In the genomic region with DNA sequence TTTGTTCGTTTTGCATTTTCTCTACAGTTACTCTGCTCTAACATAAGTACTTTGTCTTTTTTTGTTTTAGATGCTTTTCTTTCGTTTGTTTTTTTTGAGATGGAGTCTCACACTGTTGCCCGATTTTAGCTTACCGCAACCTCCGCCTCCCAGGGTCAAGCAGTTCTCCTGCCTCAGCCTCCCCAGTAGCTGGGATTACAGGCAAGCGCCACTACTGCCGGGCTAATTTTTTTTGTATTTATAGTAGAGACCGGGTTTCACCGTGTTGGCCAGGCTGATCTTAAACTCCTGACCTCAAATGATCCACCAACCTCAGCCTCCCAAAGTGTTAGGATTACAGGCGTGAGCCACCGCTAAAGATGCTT, we compare ENCODE assay signal across 15 cellular contexts. TPM values are rescaled to one million over a fixed set of nuclear protein-coding genes. Genes with fewer than 3 reads are reported as not detected.
A peak's percentile ranks its signal among the peaks of the same experiment; 100 is the strongest.
DNase-seq lines count a peak whose midpoint lies in the region; ATAC-seq, FAIRE-seq and TF ChIP-seq lines count a peak whose summit lies in the region.
"Had no signal": no experiment of that assay in that cellular context is flagged by ENCODE, and none has a peak within 500 bp of the region (broad histone marks: within the 10 kb centered on the region; RNA-seq: fewer than 3 reads in every experiment).

No MANE protein-coding gene starts in this region.

- SMC1A ChIA-PET in GM12878 (lab: Charles Lee; ENCODE audit: uncharacterized antibody, unreplicated experiment), result interaction anchor here (0.7 to 12.5 kb wide), 25 partner anchors 8 to 258 kb away, joined by 3 to 227 read pairs (median 15); no protein-coding TSS in a partner anchor

- POLR2A ChIA-PET in MCF 10A (lab: Yijun Ruan, JAX), result interaction anchor here (1.0 to 7.0 kb wide), 19 partner anchors 11 to 340 kb away, joined by 3 to 95 read pairs (median 6); a partner anchor contains a TSS
- POLR2A ChIA-PET in GM12878 (lab: Charles Lee), result interaction anchor here (0.8 to 6.4 kb wide), 10 partner anchors 9 to 396 kb away, joined by 3 to 58 read pairs (median 6); a partner anchor contains a TSS

- H3K27me3 Mint-ChIP-seq in MCF 10A (ENCODE audit: insufficient read depth, unreplicated experiment) (no peaks in the 10 kb centered on the region), naive B cell (no peaks in the 10 kb centered on the region)

- H3K9me3 Mint-ChIP-seq in MCF 10A (ENCODE audit: unreplicated experiment) (no peaks in the 10 kb centered on the region), naive B cell (no peaks in the 10 kb centered on the region)

- in situ Hi-C loops in GM12878 (cut with MboI) (loop anchor here (5.0 kb wide), 1 partner anchor 130 kb away; no protein-coding TSS in a partner anchor), KBM-7 (cut with MboI; ENCODE audit: low pct_unique_long_range_greater_than_20kb, low sequenced_read_pairs) (no loop called here)

- peaks cover 72% of the 10 kb centered on the region for H3K79me2 ChIP-seq in GM12878 (ENCODE audit: control insufficient read depth, insufficient read depth, low read length)

- H3K9me3 ChIP-seq in breast epithelium (no peaks in the 10 kb centered on the region), GM12878 (replicated peaks; ENCODE audit: control insufficient read depth, insufficient read depth, low read length) (no peaks in the 10 kb centered on the region), tibial nerve (no peaks in the 10 kb centered on the region), mucosa of descending colon (no peaks in the 10 kb centered on the region)
- H3K9me3 ChIP-seq: BE2C had no signal

- H3K4me3 Mint-ChIP-seq in MCF 10A (ENCODE audit: unreplicated experiment), result no peak overlapping the region
- peak overlapping the region in 7 of 8 donors; percentile 77 to 99 (median 95) for H3K4me3 Mint-ChIP-seq in naive B cell

- intact Hi-C loops in breast epithelium (cut with DNase I; ENCODE audit: low total_unique reads), result loop anchor here (5.0 kb wide), 1 partner anchor 130 kb away; no protein-coding TSS in a partner anchor
- intact Hi-C loops in MCF 10A (cut with micrococcal nuclease), result loop anchor here (5.0 kb wide), 1 partner anchor 115 kb away; no protein-coding TSS in a partner anchor
- intact Hi-C loops in GM12878 (cut with micrococcal nuclease; ENCODE audit: unreplicated experiment), result loop anchor here (5.0 kb wide), 1 partner anchor 35 kb away; no protein-coding TSS in a partner anchor
- intact Hi-C loops in mucosa of descending colon (cut with DNase I, micrococcal nuclease), result no loop called here

- no peak for TF ChIP-seq EP300 in GM12878 (IDR thresholded peaks at IDR 0.05; ENCODE audit: borderline replicate concordance in 1 of 2, control insufficient read depth in 1 of 2, low read depth in 2 of 2, low read length in 2 of 2)
- no peak for TF ChIP-seq EP300 in tibial nerve (IDR thresholded peaks at IDR 0.05)

- no peak for TF ChIP-seq RAD21 in GM12878 (IDR thresholded peaks at IDR 0.05; ENCODE audit: insufficient read depth, low read depth, low read length)

- no peaks in the 10 kb centered on the region for H3K36me3 ChIP-seq in breast epithelium
- H3K36me3 ChIP-seq in GM12878 (ENCODE audit: control insufficient read depth in 2 of 2, insufficient read depth in 2 of 2, low read length in 1 of 2), result no peaks in the 10 kb centered on the region
- H3K36me3 ChIP-seq in tibial nerve, result no peaks in the 10 kb centered on the region
- H3K36me3 ChIP-seq in mucosa of descending colon (ENCODE audit: low read depth), result no peaks in the 10 kb centered on the region
- H3K36me3 ChIP-seq: BE2C had no signal

- WGBS in GM12878 (ENCODE audit: insufficient coverage, insufficient replicate concordance, low lambda C conversion rate, missing lambda C conversion rate), result 75% methylated on average over 11 of the region's 11 CpGs
- 51 to 58% methylated on average over 11 of the region's 11 CpGs for WGBS in tibial nerve, 2 donors

- H4K20me1 ChIP-seq in GM12878 (ENCODE audit: control insufficient read depth, insufficient read depth), result no peaks in the 10 kb centered on the region

- no TSS peak for BruUV-seq in MCF 10A (replicated peaks; lab: Mats Ljungman, UMichigan)
- BruUV-seq in GM12878 (replicated peaks; lab: Mats Ljungman, UMichigan), result no TSS peak

- H3K4me3 ChIP-seq in breast epithelium, result peak overlapping the region in 1 of 3 donors; percentile 85
- H3K4me3 ChIP-seq in GM12878, result peak overlapping the region; percentile 96
- peak overlapping the region in 3 of 4 donors; percentile 75 to 93 (median 91) for H3K4me3 ChIP-seq in tibial nerve
- no peak overlapping the region for H3K4me3 ChIP-seq in mucosa of descending colon

- DNase-seq in breast epithelium (ENCODE audit: low spot score in 2 of 2), result no peak
- no peak for DNase-seq in MCF 10A (ENCODE audit: unreplicated experiment)
- no peak for DNase-seq in GM12878 (ENCODE audit: low read depth, low spot score)
- DNase-seq in naive B cell, result no peak
- DNase-seq in tibial nerve (ENCODE audit: low spot score in 2 of 2), result no peak
- DNase-seq in KBM-7, result no peak
- DNase-seq in mucosa of descending colon, result no peak
- DNase-seq: activated CD4-positive, CD25-positive, alpha-beta regulatory T cell treated with anti-CD3 and anti-CD28 coated beads, Interleukin-2, amount 50 U/mL, for 72 hours; amniotic stem cell; GOT3; Kasumi-1; NCI-H345; SHP77 treated with DMSO at 0.1 percent for 48 hours had no signal

- CTCF ChIA-PET in MCF 10A (lab: Yijun Ruan, JAX) (interaction anchor here (0.6 to 6.7 kb wide), 10 partner anchors 8 to 503 kb away, joined by 3 to 81 read pairs (median 4); no protein-coding TSS in a partner anchor), GM12878 (lab: Yijun Ruan, JAX) (interaction anchor here (0.9 to 8.7 kb wide), 18 partner anchors 11 to 296 kb away, joined by 3 to 181 read pairs (median 5); no protein-coding TSS in a partner anchor)

- RAD21 ChIA-PET in GM12878 (lab: Charles Lee; ENCODE audit: unreplicated experiment), result interaction anchor here (1.0 to 8.6 kb wide), 19 partner anchors 8 to 257 kb away, joined by 3 to 179 read pairs (median 14); a partner anchor contains a TSS

- TF ChIP-seq CTCF in breast epithelium (IDR thresholded peaks at IDR 0.05), result no peak
- no peak for TF ChIP-seq CTCF in MCF 10A (IDR thresholded peaks at IDR 0.05; ENCODE audit: unreplicated experiment)
- TF ChIP-seq CTCF in GM12878 (IDR thresholded peaks at IDR 0.05 in 2 of 3, conservative IDR thresholded peaks at IDR 0.05 in 1 of 3; ENCODE audit: control insufficient read depth in 2 of 3, extremely low read depth in 1 of 3, insufficient read depth in 1 of 3, low read depth in 3 of 3, low read length in 3 of 3), result no peak
- no peak for TF ChIP-seq CTCF in tibial nerve (IDR thresholded peaks at IDR 0.05)
- TF ChIP-seq CTCF in mucosa of descending colon (IDR thresholded peaks at IDR 0.05), result no peak

- FAIRE-seq in GM12878 (lab: Jason Lieb, UNC), result no peak

- peak overlapping the region; percentile 88 for H3K4me2 ChIP-seq in GM12878 (ENCODE audit: control insufficient read depth, insufficient read depth)

- TF ChIP-seq POLR2A in breast epithelium (IDR thresholded peaks at IDR 0.05) (no peak), GM12878 (IDR thresholded peaks at IDR 0.05; ENCODE audit: low read depth, low read length) (no peak), tibial nerve (IDR thresholded peaks at IDR 0.05) (no peak)

- ATAC-seq in GM12878, result no peak
- ATAC-seq in naive B cell (ENCODE audit: low read depth in 2 of 2), result no peak
- no peak for ATAC-seq in mucosa of descending colon
- no peak for ATAC-seq in HG02610 (IDR thresholded peaks at IDR 0.05; ENCODE audit: unreplicated experiment)

- H3K27me3 ChIP-seq in breast epithelium (no peaks in the 10 kb centered on the region), GM12878 (replicated peaks in 1 of 2; ENCODE audit: control insufficient read depth in 2 of 2, insufficient read depth in 2 of 2, low read length in 1 of 2) (no peaks in the 10 kb centered on the region), tibial nerve (no peaks in the 10 kb centered on the region)
- H3K27me3 ChIP-seq: BE2C had no signal

- H3K9ac ChIP-seq in GM12878 (ENCODE audit: control insufficient read depth, insufficient read depth, low read length), result peak overlapping the region; percentile 95; the same call in 1 of the 2 replicates

- H3K27ac Mint-ChIP-seq in MCF 10A (ENCODE audit: low read depth, unreplicated experiment) (no peak overlapping the region), naive B cell (peak overlapping the region in 4 of 6 donors; percentile 44 to 92 (median 54))

- H2AFZ ChIP-seq in GM12878 (ENCODE audit: control insufficient read depth, low read depth, low read length), result no peak overlapping the region

- H3K27ac ChIP-seq in breast epithelium (peak overlapping the region; percentile 26 to 93), GM12878 (ENCODE audit: control insufficient read depth, insufficient read depth) (no peak overlapping the region), tibial nerve (peak overlapping the region; percentile 94 to 99 (median 96))

- H3K4me1 Mint-ChIP-seq in MCF 10A (ENCODE audit: insufficient read depth, unreplicated experiment) (peaks cover 41% of the 10 kb centered on the region), naive B cell (peaks cover 40 to 65% (median 56%) of the 10 kb centered on the region in 3 donors)

- peaks cover 0 to 7% of the 10 kb centered on the region in 2 donors for H3K4me1 ChIP-seq in breast epithelium
- peaks cover 22% of the 10 kb centered on the region for H3K4me1 ChIP-seq in GM12878 (ENCODE audit: control insufficient read depth, insufficient read depth, low read length)
- peaks cover 0 to 55% (median 43%) of the 10 kb centered on the region in 4 donors for H3K4me1 ChIP-seq in tibial nerve
- peaks cover 35% of the 10 kb centered on the region for H3K4me1 ChIP-seq in mucosa of descending colon (ENCODE audit: low read depth)
- H3K4me1 ChIP-seq: BE2C had no signal

- H3K36me3 Mint-ChIP-seq in MCF 10A (ENCODE audit: insufficient read depth, unreplicated experiment), result peaks cover 6% of the 10 kb centered on the region
- no peaks in the 10 kb centered on the region for H3K36me3 Mint-ChIP-seq in naive B cell

RNA-seq across cellular contexts. Expression of a gene that starts 2.7 kb away (rescaled TPM):
- total RNA-seq in breast epithelium (10 to 100 TPM; 26.6 to 44.8 (median 33.4) TPM), MCF 10A (2022) (18.8 and 19.0 TPM in 2 replicates), GM12878 (2014; rRNA removed) (18.2 and 19.1 TPM in 2 replicates), GM12878 (2014; rRNA removed; fragmentation: Illumina TruSeq; extraction: Trizol) (22.2 and 22.3 TPM in 2 replicates), GM12878 (2021) (28.5 and 30.0 TPM in 2 replicates), tibial nerve (10 to 100 TPM; 38.6 to 59.0 (median 44.8) TPM), mucosa of descending colon (10 to 100 TPM; 28.3 to 39.8 (median 34.7) TPM)
- total RNA-seq in GM12878 (2013; cell fraction: nucleolus; rRNA removed), result 77.3 and 79.8 TPM in 2 replicates
- 9.3 TPM for polyA plus RNA-seq in GM12878 (2011; ENCODE audit: low read depth)
- polyA plus RNA-seq in GM12878 (2011; rRNA removed) (20.7 and 22.2 TPM in 2 replicates), GM12878 (2014; fragmentation: Illumina TruSeq; extraction: Trizol) (24.4 and 27.1 TPM in 2 replicates), GM12878 (2014; fragmentation: Nextera tagmentation; extraction: Ambion mirVana) (1 to 10 TPM; 4.5 to 4.6 TPM), GM12878 (2014; rRNA removed) (16.5 and 18.3 TPM in 2 replicates), GM12878 (2016; fragmentation: Nextera tagmentation; extraction: Ambion mirVana) (10 to 100 TPM; 14.3 to 19.0 TPM), naive B cell (ENCODE audit: low read depth in 6 of 6) (10 to 100 TPM; 13.4 to 26.7 (median 18.1) TPM)
- 16.0 and 17.4 TPM in 2 replicates for polyA plus RNA-seq in GM12878 (2011; cell fraction: cytosol; rRNA removed)
- polyA plus RNA-seq in GM12878 (2011; cell fraction: nucleus; rRNA removed), result 20.7 and 21.0 TPM in 2 replicates
- polyA plus RNA-seq in GM12878 (2012), result 10.0 and 14.7 TPM in 2 replicates
- polyA minus RNA-seq in GM12878 (2011; rRNA and poly(A)+ RNA removed), result 53.0 and 57.6 TPM in 2 replicates
- polyA minus RNA-seq in GM12878 (2011; cell fraction: cytosol; rRNA and poly(A)+ RNA removed), result 14.8 and 17.8 TPM in 2 replicates
- polyA minus RNA-seq in GM12878 (2011; cell fraction: nucleus; rRNA and poly(A)+ RNA removed), result 18.7 and 25.4 TPM in 2 replicates

Comparison
In these comparisons a context has a peak if more than half of its experiments do, and no peak if none do; other contexts are left out.
1. intact Hi-C loops: an anchor here in breast epithelium (5.0 kb wide), MCF 10A (5.0 kb wide) and GM12878 (5.0 kb wide); none called in mucosa of descending colon.